8 cellular contexts compared by ENCODE assay signal in genomic region chr1:35558374-35559316, GRCh38. TPM values are rescaled to one million over a fixed set of nuclear protein-coding genes. Genes with fewer than 3 reads are reported as not detected.
DNase-seq lines count a peak whose midpoint lies in the region; ATAC-seq and TF ChIP-seq lines count a peak whose summit lies in the region.

No MANE protein-coding gene starts in this region.

- peak overlapping the region; percentile 85 to 98 (median 90) for H3K4me3 ChIP-seq in Peyer's patch
- H3K4me3 ChIP-seq in colonic mucosa: peak overlapping the region; percentile 67

- H3K9ac ChIP-seq in colonic mucosa (ENCODE audit: low read depth in 2 of 2, low read length in 2 of 2): peak overlapping the region; percentile 93 to 94

- H3K4me3 Mint-ChIP-seq in naive B cell: peak overlapping the region; percentile 95 to 99 (median 98)

- H3K9me3 ChIP-seq in Peyer's patch: no peaks in the 10 kb centered on the region
- no peaks in the 10 kb centered on the region for H3K9me3 ChIP-seq in colonic mucosa

- H3K27ac ChIP-seq in Peyer's patch: peak overlapping the region; percentile 92 to 98 (median 95)
- H3K27ac ChIP-seq in colonic mucosa: peak overlapping the region; percentile 96

- peaks cover 4 to 48% (median 6%) of the 10 kb centered on the region in 4 donors for H3K4me1 ChIP-seq in Peyer's patch
- no peaks in the 10 kb centered on the region for H3K4me1 ChIP-seq in colonic mucosa

- intact Hi-C loops in colonic mucosa (cut with DNase I): no loop called here

- no peaks in the 10 kb centered on the region for H3K27me3 ChIP-seq in Peyer's patch
- H3K27me3 ChIP-seq in colonic mucosa: no peaks in the 10 kb centered on the region

- DNase-seq in DMS53 (lab: John Stamatoyannopoulos, UW) (peak; percentile 52), DMS53 treated with DMSO at 0.1 percent for 48 hours (lab: John Stamatoyannopoulos, UW; ENCODE audit: unreplicated experiment) (no peak), Peyer's patch (no peak), colonic mucosa (no peak), naive B cell (no peak), NCI-H1048 (lab: John Stamatoyannopoulos, UW) (no peak), GM19238 (ENCODE audit: insufficient read length, low spot score) (no peak)

- H3K36me3 ChIP-seq in Peyer's patch (peaks cover 0 to 4% (median 0%) of the 10 kb centered on the region in 3 donors), colonic mucosa (no peaks in the 10 kb centered on the region)

- TF ChIP-seq CTCF in Peyer's patch (IDR thresholded peaks at IDR 0.05) (no peak), colonic mucosa (IDR thresholded peaks at IDR 0.05) (no peak)

- H3K9me3 Mint-ChIP-seq in naive B cell: no peaks in the 10 kb centered on the region

- H3K4me1 Mint-ChIP-seq in naive B cell: peaks cover 38 to 43% (median 43%) of the 10 kb centered on the region in 3 donors

- TF ChIP-seq POLR2A in Peyer's patch (IDR thresholded peaks at IDR 0.05): no peak

- H3K27ac Mint-ChIP-seq in naive B cell: peak overlapping the region in 5 of 6 donors; percentile 91 to 97 (median 95)

- H3K36me3 Mint-ChIP-seq in naive B cell: peaks cover 0 to under 1% of the 10 kb centered on the region in 2 donors

- no peaks in the 10 kb centered on the region for H3K27me3 Mint-ChIP-seq in naive B cell

- ATAC-seq in naive B cell (ENCODE audit: low read depth in 2 of 2) (no peak), GM21528 (IDR thresholded peaks at IDR 0.05; ENCODE audit: low FRiP score, unreplicated experiment) (no peak)

RNA-seq across cellular contexts. Expression of gene NCDN, which starts 1.0 kb away (rescaled TPM):
- total RNA-seq in Peyer's patch (10 to 100 TPM in 3 of 4 donors, 1 to 10 TPM in 1; 6.3 to 15.3 (median 13.2) TPM), colonic mucosa (10 to 100 TPM in 1 of 2 donors, 1 to 10 TPM in 1; 9.7 to 18.0 TPM)
- 10 to 100 TPM in 1 of 6 donors, 1 to 10 TPM in 5; 4.8 to 13.0 (median 6.7) TPM for polyA plus RNA-seq in naive B cell (ENCODE audit: low read depth in 6 of 6)

RNA-seq across cellular contexts. Expression of gene KIAA0319L, which starts 1.4 kb away (rescaled TPM):
- 100 to 1,000 TPM in 3 of 4 donors, 10 to 100 TPM in 1; 88.3 to 143 (median 129) TPM for total RNA-seq in Peyer's patch
- 10 to 100 TPM; 53.2 to 66.0 TPM for total RNA-seq in colonic mucosa
- 10 to 100 TPM; 17.1 to 29.0 (median 22.6) TPM for polyA plus RNA-seq in naive B cell (ENCODE audit: low read depth in 6 of 6)

RNA-seq across cellular contexts. Expression of gene TFAP2E, which starts 14.5 kb away (rescaled TPM):
- total RNA-seq in Peyer's patch (1 to 10 TPM in 1 of 4 donors, not detected in 3; 1.4 TPM), colonic mucosa (1 to 10 TPM in 1 of 2 donors, under 1 TPM in 1; 0.67 to 1.1 TPM)
- under 1 TPM in 4 of 6 donors, not detected in 2; 0.16 to 0.62 (median 0.24) TPM for polyA plus RNA-seq in naive B cell (ENCODE audit: low read depth in 6 of 6)
